ENCODE assay signal across 10 cellular contexts in the genomic region with DNA sequence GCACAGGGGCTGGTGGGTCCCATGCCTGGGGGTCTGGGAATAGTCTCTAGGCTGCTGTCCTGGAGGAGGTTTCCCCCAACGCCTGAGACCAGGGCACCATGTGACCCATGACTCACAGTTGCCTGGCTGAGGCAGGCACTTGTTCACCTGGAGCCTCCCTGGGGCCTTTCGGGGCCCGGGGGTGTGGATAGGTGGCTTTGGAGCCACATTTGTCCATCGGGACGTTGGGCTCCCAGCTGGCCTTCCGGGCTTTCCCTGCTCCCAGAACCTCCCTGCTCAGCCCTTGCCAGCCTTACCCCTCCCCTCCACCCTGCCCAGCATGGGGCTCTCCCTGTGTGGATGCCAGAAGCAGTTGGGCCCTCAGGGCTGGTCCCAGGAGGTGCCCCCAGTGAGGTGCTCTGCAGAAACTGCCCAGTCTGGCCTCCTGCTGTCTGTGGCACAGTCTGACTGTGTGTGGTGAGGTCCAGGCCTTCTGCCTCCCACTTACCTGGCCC. TPM values are rescaled to one million over a fixed set of nuclear protein-coding genes. Genes with fewer than 3 reads are reported as not detected.
DNase-seq lines count a peak whose midpoint lies in the region; ATAC-seq and TF ChIP-seq lines count a peak whose summit lies in the region.
"Had no signal": no experiment of that assay in that cellular context is flagged by ENCODE, and none has a peak within 500 bp of the region (broad histone marks: within the 10 kb centered on the region; RNA-seq: fewer than 3 reads in every experiment).

No MANE protein-coding gene starts in this region.

- H3K4me1 ChIP-seq in ascending aorta (peaks cover 2 to 4% of the 10 kb centered on the region in 2 donors), left lung (no peaks in the 10 kb centered on the region), upper lobe of right lung (no peaks in the 10 kb centered on the region)
- H3K4me1 ChIP-seq: parathyroid adenoma had no signal

- H3K36me3 ChIP-seq in ascending aorta (peaks cover 94 to 97% of the 10 kb centered on the region in 2 donors), left lung (peaks cover 0 to 32% of the 10 kb centered on the region in 2 donors), upper lobe of right lung (peaks cover 22% of the 10 kb centered on the region)

- H3K27me3 ChIP-seq in ascending aorta (no peaks in the 10 kb centered on the region), left lung (no peaks in the 10 kb centered on the region), upper lobe of right lung (no peaks in the 10 kb centered on the region)

- TF ChIP-seq CTCF in ascending aorta (IDR thresholded peaks at IDR 0.05) (no peak), left lung (IDR thresholded peaks at IDR 0.05) (no peak), upper lobe of right lung (IDR thresholded peaks at IDR 0.05) (no peak)

- H3K27ac ChIP-seq in ascending aorta (peak overlapping the region; percentile 82 to 85), left lung (no peak overlapping the region), upper lobe of right lung (no peak overlapping the region)
- H3K27ac ChIP-seq: parathyroid adenoma had no signal

- peak; percentile 62 for DNase-seq in activated effector memory CD4-positive, alpha-beta T cell treated with anti-CD3 and anti-CD28 coated beads, Interleukin-2, amount 50 U/mL, for 16 hours
- DNase-seq in activated effector memory CD4-positive, alpha-beta T cell treated with Interleukin-2 at 50 U/mL for 16 hours: no peak
- DNase-seq in ascending aorta (ENCODE audit: low spot score in 2 of 2) (peak in 1 of 2 donors; percentile 61), left lung (peak; percentile 31 to 61), upper lobe of right lung (peak; percentile 39), NCI-H1105 (lab: John Stamatoyannopoulos, UW) (no peak), occipital lobe (lab: John Stamatoyannopoulos, UW) (no peak)
- DNase-seq: NCI-H524 had no signal

- ATAC-seq in left lung: no peak
- ATAC-seq in upper lobe of right lung: no peak
- no peak for ATAC-seq in GM18498 (IDR thresholded peaks at IDR 0.05; ENCODE audit: unreplicated experiment)

- no peak overlapping the region for H3K4me3 ChIP-seq in ascending aorta
- H3K4me3 ChIP-seq in left lung: no peak overlapping the region
- no peak overlapping the region for H3K4me3 ChIP-seq in upper lobe of right lung

- no peaks in the 10 kb centered on the region for H3K9me3 ChIP-seq in ascending aorta
- H3K9me3 ChIP-seq in left lung: no peaks in the 10 kb centered on the region
- no peaks in the 10 kb centered on the region for H3K9me3 ChIP-seq in upper lobe of right lung

- intact Hi-C loops in ascending aorta (cut with DNase I): no loop called here
- intact Hi-C loops in left lung (cut with DNase I): no loop called here
- intact Hi-C loops in upper lobe of right lung (cut with DNase I): no loop called here

RNA-seq across cellular contexts. Expression of gene COL6A1, which starts 14.2 kb away (rescaled TPM):
- total RNA-seq in ascending aorta (1,564 TPM), left lung (100 to 1,000 TPM; 272 to 322 TPM), upper lobe of right lung (175 TPM), occipital lobe (41.0 TPM)

Comparison
In these comparisons a context has a peak if more than half of its experiments do, and no peak if none do; other contexts are left out.
1. DNase-seq: peak in activated effector memory CD4-positive, alpha-beta T cell treated with anti-CD3 and anti-CD28 coated beads, Interleukin-2, amount 50 U/mL, for 16 hours (single experiment), left lung (2 of 2) and upper lobe of right lung (single experiment); none in activated effector memory CD4-positive, alpha-beta T cell treated with Interleukin-2 at 50 U/mL for 16 hours (single experiment), NCI-H1105 (single experiment) and occipital lobe (single experiment).
2. H3K27ac ChIP-seq: peak in ascending aorta (2 of 2); none in left lung (0 of 2) and upper lobe of right lung (single experiment).